8 cellular contexts compared by ENCODE assay signal in the genomic region with DNA sequence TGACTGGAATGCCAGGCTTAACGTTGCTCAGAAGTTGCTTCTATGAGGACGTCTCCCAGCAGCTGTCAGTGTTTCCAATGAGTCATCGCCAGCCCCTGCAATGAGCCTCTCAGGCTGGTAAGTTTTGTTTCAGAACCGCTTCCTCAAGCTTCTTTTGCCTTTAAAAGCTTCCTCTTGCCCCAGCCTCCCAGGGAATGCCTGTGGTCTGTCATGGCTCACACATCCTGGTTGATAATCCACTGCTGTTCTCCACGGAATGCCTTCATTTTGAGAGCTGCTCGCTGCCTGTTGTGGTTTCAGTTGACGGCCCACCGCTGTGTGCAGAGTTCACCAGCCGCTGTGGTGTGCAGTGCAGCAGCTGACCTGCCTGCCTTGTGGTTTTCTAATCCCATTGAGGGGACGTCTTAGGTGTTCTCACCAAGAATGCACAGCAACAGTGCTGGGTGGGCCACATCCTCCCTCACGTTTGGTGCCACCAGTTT.
DNase-seq lines count a peak whose midpoint lies in the region; ATAC-seq and TF ChIP-seq lines count a peak whose summit lies in the region.

No MANE protein-coding gene starts in this region.

- H3K9ac ChIP-seq in colonic mucosa (ENCODE audit: low read depth in 2 of 2, low read length in 2 of 2) = peak overlapping the region in 1 of 2 donors; percentile 9

- H3K4me1 ChIP-seq in colonic mucosa (no peaks in the 10 kb centered on the region), mesodermal cell (ENCODE audit: control insufficient read depth, insufficient read depth, low read length, poor library complexity, severe bottlenecking) (peaks cover 31% of the 10 kb centered on the region)

- ATAC-seq in GM21619 (IDR thresholded peaks at IDR 0.05; ENCODE audit: unreplicated experiment) = peak; percentile 80

- H3K27me3 Mint-ChIP-seq in IgD-negative memory B cell = no peaks in the 10 kb centered on the region

- DNase-seq in EH (ENCODE audit: low read depth) (peak; percentile 98), colonic mucosa (no peak), DMS114 treated with DMSO at 0.1 percent for 48 hours (lab: John Stamatoyannopoulos, UW; ENCODE audit: unreplicated experiment) (no peak)
- DNase-seq in activated CD4-positive, CD25-positive, alpha-beta regulatory T cell treated with anti-CD3 and anti-CD28 coated beads, Interleukin-2, amount 50 U/mL, for 16 hours (ENCODE audit: low read depth, low spot score) = peak; percentile 6
- DNase-seq in stimulated activated CD8-positive, alpha-beta memory T cell treated with anti-CD3 and anti-CD28 coated beads, Interleukin-4, amount 100 ng/mL, for 24 hours (ENCODE audit: low read depth) = peak; percentile 60

- H3K27ac Mint-ChIP-seq in IgD-negative memory B cell = peak overlapping the region; percentile 87 to 95 (median 94)

- H3K4me1 Mint-ChIP-seq in IgD-negative memory B cell = peaks cover 43 to 56% (median 51%) of the 10 kb centered on the region in 3 donors

- H3K9me3 ChIP-seq in colonic mucosa (no peaks in the 10 kb centered on the region), mesodermal cell (ENCODE audit: control insufficient read depth, low read length) (no peaks in the 10 kb centered on the region)

- H3K27ac ChIP-seq in colonic mucosa (peak overlapping the region; percentile 6), mesodermal cell (ENCODE audit: low read depth, low read length, severe bottlenecking) (peak overlapping the region; percentile 91)

- H3K4me3 ChIP-seq in colonic mucosa (no peak overlapping the region), mesodermal cell (ENCODE audit: extremely low read depth, insufficient read depth, low read length, poor library complexity, severe bottlenecking) (no peak overlapping the region)

- TF ChIP-seq CTCF in colonic mucosa (IDR thresholded peaks at IDR 0.05) = no peak

- peaks cover 4% of the 10 kb centered on the region for H3K36me3 Mint-ChIP-seq in IgD-negative memory B cell

- H3K9me3 Mint-ChIP-seq in IgD-negative memory B cell = no peaks in the 10 kb centered on the region

- no peaks in the 10 kb centered on the region for H3K27me3 ChIP-seq in colonic mucosa

- peak overlapping the region; percentile 80 to 95 (median 84) for H3K4me3 Mint-ChIP-seq in IgD-negative memory B cell

- H3K36me3 ChIP-seq in colonic mucosa (no peaks in the 10 kb centered on the region), mesodermal cell (ENCODE audit: control insufficient read depth, insufficient read depth, low read length) (no peaks in the 10 kb centered on the region)

- intact Hi-C loops in colonic mucosa (cut with DNase I) = no loop called here

- 21 to 25% methylated on average over 11 of the region's 11 CpGs for WGBS in mesodermal cell (ENCODE audit: insufficient coverage in 2 of 2), 2 experiments

Comparison
In these comparisons a context has a peak if more than half of its experiments do, and no peak if none do; other contexts are left out.
1. DNase-seq: peak in EH (single experiment), activated CD4-positive, CD25-positive, alpha-beta regulatory T cell treated with anti-CD3 and anti-CD28 coated beads, Interleukin-2, amount 50 U/mL, for 16 hours (single experiment) and stimulated activated CD8-positive, alpha-beta memory T cell treated with anti-CD3 and anti-CD28 coated beads, Interleukin-4, amount 100 ng/mL, for 24 hours (single experiment); none in colonic mucosa (single experiment) and DMS114 treated with DMSO at 0.1 percent for 48 hours (single experiment).